In the genomic region with DNA sequence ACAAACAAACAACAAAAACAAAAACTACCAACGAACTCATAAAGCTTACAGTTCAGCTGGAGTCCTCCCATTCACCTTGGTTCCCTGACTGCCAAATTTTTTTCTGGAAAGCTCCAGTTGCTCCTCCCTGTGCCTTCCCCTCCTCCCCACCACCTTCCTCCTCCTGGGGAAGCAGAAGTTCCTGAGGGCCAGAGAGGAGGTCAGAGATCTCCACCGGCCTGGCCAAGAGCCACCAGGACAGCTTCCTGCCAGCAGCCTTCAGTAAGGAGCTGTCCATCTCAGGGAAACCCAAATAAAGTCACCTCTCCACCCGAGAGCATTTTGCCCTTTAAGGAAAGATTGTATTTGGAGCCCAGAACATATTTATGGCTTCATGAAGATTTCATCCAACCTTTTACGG, we compare ENCODE assay signal across 1 cellular context.
TF ChIP-seq lines count a peak whose summit lies in the region.

No MANE protein-coding gene starts in this region.

TF ChIP-seq in endothelial cell of umbilical vein, 7 proteins besides CTCF, POLR2A, EP300 and RAD21:
- TF ChIP-seq EZH2 (IDR thresholded peaks at IDR 0.05; ENCODE audit: borderline replicate concordance, low read depth, low read length, severe bottlenecking) (no peak), GATA2 (IDR thresholded peaks at IDR 0.05; ENCODE audit: insufficient read depth, insufficient read length, low read depth, low read length) (no peak), JUN (IDR thresholded peaks at IDR 0.05; ENCODE audit: borderline replicate concordance, insufficient read depth, insufficient read length, low read depth) (no peak), POLR2AphosphoS5 (IDR thresholded peaks at IDR 0.05; ENCODE audit: insufficient read depth, low read depth, low read length) (no peak), FOS (IDR thresholded peaks at IDR 0.05; ENCODE audit: borderline replicate concordance, insufficient read depth, low read length) (no peak), MYC (IDR thresholded peaks at IDR 0.05; ENCODE audit: low read depth, low read length) (no peak)
- TF ChIP-seq, protein P1, sequence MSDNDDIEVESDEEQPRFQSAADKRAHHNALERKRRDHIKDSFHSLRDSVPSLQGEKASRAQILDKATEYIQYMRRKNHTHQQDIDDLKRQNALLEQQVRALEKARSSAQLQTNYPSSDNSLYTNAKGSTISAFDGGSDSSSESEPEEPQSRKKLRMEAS (IDR thresholded peaks at IDR 0.05; ENCODE audit: insufficient read depth, insufficient read length): no peak
TF ChIP-seq in endothelial cell of umbilical vein: peak in this region for 0.
